ENCODE assay signal across 16 cellular contexts in genomic region chr13:93687261-93687660, GRCh38.
DNase-seq lines count a peak whose midpoint lies in the region; ATAC-seq and TF ChIP-seq lines count a peak whose summit lies in the region.
"Had no signal": no experiment of that assay in that cellular context is flagged by ENCODE, and none has a peak within 500 bp of the region (broad histone marks: within the 10 kb centered on the region; RNA-seq: fewer than 3 reads in every experiment).

No MANE protein-coding gene starts in this region.

- no peaks in the 10 kb centered on the region for H3K79me2 ChIP-seq in PC-3 (ENCODE audit: low read length)

- H3K9me3 ChIP-seq in PC-3 (ENCODE audit: low read length): no peaks in the 10 kb centered on the region

- no peaks in the 10 kb centered on the region for H3K36me3 ChIP-seq in PC-3 (ENCODE audit: low read depth, low read length)

- H3K4me3 ChIP-seq in fibroblast of the aortic adventitia (ENCODE audit: low read depth, low read length) (no peak overlapping the region), PC-3 (ENCODE audit: low read length) (no peak overlapping the region)
- H3K4me3 ChIP-seq: GM12878 had no signal

- H3K9me2 ChIP-seq in PC-3 (replicated peaks; ENCODE audit: low read length): no peaks in the 10 kb centered on the region

- no peak overlapping the region for H3K9ac ChIP-seq in PC-3 (ENCODE audit: low read length)

- CTCF ChIA-PET in PC-3 (lab: Charles Lee): no interaction called here

- H3K4me2 ChIP-seq in PC-3 (ENCODE audit: low read length): no peak overlapping the region

- TF ChIP-seq CTCF in fibroblast of the aortic adventitia (IDR thresholded peaks at IDR 0.05; ENCODE audit: insufficient read depth, low read length): no peak
- TF ChIP-seq CTCF in PC-3 (conservative IDR thresholded peaks at IDR 0.05; ENCODE audit: low read depth, low read length): no peak

- no peaks in the 10 kb centered on the region for H3K4me1 ChIP-seq in PC-3 (ENCODE audit: insufficient read depth, low read length)

- intact Hi-C loops in PC-3 (cut with micrococcal nuclease): loop anchor here (2.0 kb wide), 1 partner anchor 438 kb away; no protein-coding TSS in a partner anchor

- no peaks in the 10 kb centered on the region for H3F3A ChIP-seq in PC-3 (ENCODE audit: low read length, unreplicated experiment)

- BruUV-seq in PC-3 (replicated peaks; lab: Mats Ljungman, UMichigan): no TSS peak

- no peaks in the 10 kb centered on the region for H3K27me3 ChIP-seq in PC-3 (ENCODE audit: low read length)

- H4K20me1 ChIP-seq in PC-3 (ENCODE audit: low read length): no peaks in the 10 kb centered on the region

- H3K27ac ChIP-seq in PC-3 (ENCODE audit: low read length): no peak overlapping the region

- H2AFZ ChIP-seq in PC-3 (ENCODE audit: low read length): no peak overlapping the region

- POLR2A ChIA-PET in PC-3 (lab: Charles Lee; ENCODE audit: unreplicated experiment): no interaction called here

- ATAC-seq in PC-3: no peak
- ATAC-seq: GM12878 had no signal

- DNase-seq in GM03348 (ENCODE audit: low spot score) (peak; percentile 6), amniotic epithelial cell (ENCODE audit: low read depth) (peak; percentile 19), fibroblast of the aortic adventitia (ENCODE audit: low read depth) (peak; percentile 27), NCI-H1436 treated with DMSO at 0.1 percent for 48 hours (lab: John Stamatoyannopoulos, UW) (no peak), T-helper 1 cell (no peak), PC-3 (no peak)
- DNase-seq in activated T-cell treated with anti-CD3 and anti-CD28 coated beads, Interleukin-2, amount 50 U/mL, for 1 hour: no peak
- DNase-seq: DND-41, GF-D8, GOT3, NCI-H1092 treated with DMSO at 0.1 percent for 48 hours, NCI-H1694, NCI-H2081 treated with DMSO at 0.1 percent for 48 hours, NCI-H510A treated with DMSO at 0.1 percent for 48 hours, SW 1271 had no signal

Comparison
In these comparisons a context has a peak if more than half of its experiments do, and no peak if none do; other contexts are left out.
1. DNase-seq: peak in GM03348 (single experiment), amniotic epithelial cell (single experiment) and fibroblast of the aortic adventitia (single experiment); none in NCI-H1436 treated with DMSO at 0.1 percent for 48 hours (single experiment), T-helper 1 cell (0 of 5), activated T-cell treated with anti-CD3 and anti-CD28 coated beads, Interleukin-2, amount 50 U/mL, for 1 hour (single experiment) and PC-3 (single experiment).